7 cellular contexts compared by ENCODE assay signal in the genomic region with DNA sequence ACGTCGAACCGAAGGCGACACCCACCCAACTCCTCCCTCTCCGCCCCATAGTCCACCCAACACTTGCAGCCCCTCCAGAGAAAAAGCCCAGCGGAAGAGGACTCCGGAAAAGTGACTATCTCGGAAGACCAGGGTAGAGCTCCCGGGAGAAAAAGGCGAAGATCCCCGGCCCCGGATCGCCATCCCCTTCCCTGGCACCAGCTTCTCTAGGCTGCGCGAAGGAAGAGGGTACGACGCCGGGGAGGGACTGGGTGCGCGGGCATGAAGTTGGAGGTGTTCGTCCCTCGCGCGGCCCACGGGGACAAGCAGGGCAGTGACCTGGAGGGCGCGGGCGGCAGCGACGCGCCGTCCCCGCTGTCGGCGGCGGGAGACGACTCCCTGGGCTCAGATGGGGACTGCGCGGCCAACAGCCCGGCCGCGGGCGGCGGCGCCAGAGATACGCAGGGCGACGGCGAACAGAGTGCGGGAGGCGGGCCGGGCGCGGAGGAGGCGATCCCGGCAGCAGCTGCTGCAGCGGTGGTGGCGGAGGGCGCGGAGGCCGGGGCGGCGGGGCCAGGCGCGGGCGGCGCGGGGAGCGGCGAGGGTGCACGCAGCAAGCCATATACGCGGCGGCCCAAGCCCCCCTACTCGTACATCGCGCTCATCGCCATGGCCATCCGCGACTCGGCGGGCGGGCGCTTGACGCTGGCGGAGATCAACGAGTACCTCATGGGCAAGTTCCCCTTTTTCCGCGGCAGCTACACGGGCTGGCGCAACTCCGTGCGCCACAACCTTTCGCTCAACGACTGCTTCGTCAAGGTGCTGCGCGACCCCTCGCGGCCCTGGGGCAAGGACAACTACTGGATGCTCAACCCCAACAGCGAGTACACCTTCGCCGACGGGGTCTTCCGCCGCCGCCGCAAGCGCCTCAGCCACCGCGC. TPM values are rescaled to one million over a fixed set of nuclear protein-coding genes. Genes with fewer than 3 reads are reported as not detected.
DNase-seq lines count a peak whose midpoint lies in the region; ATAC-seq and TF ChIP-seq lines count a peak whose summit lies in the region.

No MANE protein-coding gene starts in this region.

- no peak overlapping the region for H2AFZ ChIP-seq in H9 (ENCODE audit: low read length)

- H3K27ac ChIP-seq in H9 (ENCODE audit: insufficient read length, low read depth, low read length) (no peak overlapping the region), Peyer's patch (peak overlapping the region in 2 of 4 donors; percentile 17 to 35), prostate gland (peak overlapping the region; percentile 83 to 90)

- no peak overlapping the region for H3K14ac ChIP-seq in H9 (ENCODE audit: insufficient read depth, low read length)

- H3K18ac ChIP-seq in H9 (ENCODE audit: insufficient read length, low read depth, low read length): no peak overlapping the region

- no peak overlapping the region for H2BK20ac ChIP-seq in H9 (ENCODE audit: low read depth, low read length, poor library complexity, severe bottlenecking)

- H3K4me1 ChIP-seq in H9 (ENCODE audit: insufficient read depth, low read length): no peaks in the 10 kb centered on the region
- peaks cover 0 to 27% (median 6%) of the 10 kb centered on the region in 4 donors for H3K4me1 ChIP-seq in Peyer's patch
- H3K4me1 ChIP-seq in prostate gland (replicated peaks): no peaks in the 10 kb centered on the region

- H3K36me3 Mint-ChIP-seq in H9 (ENCODE audit: insufficient read depth in 1 of 3, low read depth in 3 of 3): no peaks in the 10 kb centered on the region

- no peak overlapping the region for H3T11ph ChIP-seq in H9 (ENCODE audit: low read length)

- no peaks in the 10 kb centered on the region for H3K79me1 ChIP-seq in H9 (ENCODE audit: insufficient read depth, low read depth, low read length, poor library complexity, severe bottlenecking)

- TF ChIP-seq POLR2A in Peyer's patch (IDR thresholded peaks at IDR 0.05): no peak
- TF ChIP-seq POLR2A in prostate gland (IDR thresholded peaks at IDR 0.05): no peak

- H3K4me3 Mint-ChIP-seq in H9: peak overlapping the region; percentile 56 to 80

- no peak overlapping the region for H2BK5ac ChIP-seq in H9 (ENCODE audit: insufficient read length, low read length)

- H3K56ac ChIP-seq in H9 (ENCODE audit: insufficient read length, low read depth, low read length): no peak overlapping the region

- WGBS in H9 (ENCODE audit: extremely low coverage, insufficient read length, low lambda C conversion rate): no CpG with 5 or more reads among the region's 111 CpGs
- WGBS in prostate gland: under 1% methylated on average over 75 of the region's 111 CpGs

- H2BK120ac ChIP-seq in H9 (ENCODE audit: low read depth, low read length, poor library complexity, severe bottlenecking): no peak overlapping the region

- H3K23me2 ChIP-seq in H9 (ENCODE audit: insufficient read length, low read depth, low read length, poor library complexity, severe bottlenecking): peaks cover 9% of the 10 kb centered on the region

- H2BK15ac ChIP-seq in H9 (ENCODE audit: low read depth, low read length): no peak overlapping the region

- no peak for ATAC-seq in HG03378 (IDR thresholded peaks at IDR 0.05; ENCODE audit: unreplicated experiment)
- no peak for ATAC-seq in HG03460 (IDR thresholded peaks at IDR 0.05; ENCODE audit: unreplicated experiment)

- H3K9me3 ChIP-seq in H9 (ENCODE audit: control insufficient read depth, low read depth, low read length) (no peaks in the 10 kb centered on the region), Peyer's patch (no peaks in the 10 kb centered on the region), prostate gland (no peaks in the 10 kb centered on the region)

- H3K79me2 ChIP-seq in H9 (ENCODE audit: insufficient read depth, low read length): no peaks in the 10 kb centered on the region

- no peak overlapping the region for H3K23ac ChIP-seq in H9 (ENCODE audit: insufficient read length, low read depth, low read length)

- H3K4me3 ChIP-seq in Peyer's patch (peak overlapping the region; percentile 12 to 58 (median 36)), prostate gland (peak overlapping the region; percentile 50 to 56)

- H2BK12ac ChIP-seq in H9 (ENCODE audit: insufficient read length, low read depth, low read length): no peak overlapping the region

- H3K9me3 Mint-ChIP-seq in H9: peaks cover under 1 to 8% of the 10 kb centered on the region in 2 experiments; a peak in 4 of 5 replicates

- H3K27me3 Mint-ChIP-seq in H9 (ENCODE audit: low read depth): peaks cover 91% of the 10 kb centered on the region

- DNase-seq in H9 (peak; percentile 67), Peyer's patch (no peak), fibroblast of gingiva (ENCODE audit: low read depth) (peak; percentile 24), prostate gland (ENCODE audit: low spot score) (peak; percentile 49), H4 (ENCODE audit: low spot score) (no peak)

- H3K36me3 ChIP-seq in Peyer's patch (no peaks in the 10 kb centered on the region), prostate gland (no peaks in the 10 kb centered on the region)

- H4K5ac ChIP-seq in H9 (ENCODE audit: insufficient read length, low read depth, low read length): no peak overlapping the region

- no peak overlapping the region for H4K91ac ChIP-seq in H9 (ENCODE audit: insufficient read length, low read depth, low read length)

- H2AK5ac ChIP-seq in H9 (ENCODE audit: insufficient read length, low read length): no peak overlapping the region

- H3K4me2 ChIP-seq in H9 (ENCODE audit: insufficient read depth, insufficient read length, low read length): peak overlapping the region; percentile 59

- H3K4me1 Mint-ChIP-seq in H9: peaks cover 21 to 27% of the 10 kb centered on the region in 2 experiments

- H4K20me1 ChIP-seq in H9 (ENCODE audit: control insufficient read depth, insufficient read depth, insufficient read length): no peaks in the 10 kb centered on the region

- H3K27me3 ChIP-seq in H9 (ENCODE audit: insufficient read depth, low read length): peaks cover 64% of the 10 kb centered on the region
- H3K27me3 ChIP-seq in Peyer's patch: peaks cover 0 to 25% of the 10 kb centered on the region in 2 donors
- no peaks in the 10 kb centered on the region for H3K27me3 ChIP-seq in prostate gland (replicated peaks; ENCODE audit: insufficient read depth)

- H3K4ac ChIP-seq in H9 (ENCODE audit: low read depth, low read length): no peak overlapping the region

- H3K9ac ChIP-seq in H9 (ENCODE audit: extremely low read depth, insufficient read length, low read length): no peak overlapping the region

- intact Hi-C loops in prostate gland (cut with DNase I): loop anchor here (5.0 kb wide), 2 partner anchors 70 to 400 kb away; no protein-coding TSS in a partner anchor

- no peak overlapping the region for H4K8ac ChIP-seq in H9 (replicated peaks; ENCODE audit: insufficient read length, low read depth, low read length)

- TF ChIP-seq CTCF in H9 (conservative IDR thresholded peaks at IDR 0.05): no peak
- TF ChIP-seq CTCF in Peyer's patch (IDR thresholded peaks at IDR 0.05): no peak
- no peak for TF ChIP-seq CTCF in prostate gland (IDR thresholded peaks at IDR 0.05)

- H3K27ac Mint-ChIP-seq in H9: no peak overlapping the region

RNA-seq across cellular contexts. Expression of a gene that starts 0.8 kb away (rescaled TPM):
- total RNA-seq in H9 (2021) (0.15 TPM in 1 of 2 replicates, not detected in the other), Peyer's patch (not detected), prostate gland (10 to 100 TPM; 20.3 to 38.6 TPM)
- total RNA-seq in H4 (2014; rRNA removed; shearing (Covaris generic)): 0.52 and 0.90 TPM in 2 replicates

Comparison
In these comparisons a context has a peak if more than half of its experiments do, and no peak if none do; other contexts are left out.
1. DNase-seq: peak in H9 (single experiment), fibroblast of gingiva (single experiment) and prostate gland (single experiment); none in Peyer's patch (0 of 3) and H4 (single experiment).
2. RNA of a gene that starts 0.8 kb away (total RNA-seq): 20.3 to 38.6 TPM in prostate gland; 0.52 to 0.90 TPM in H4, 0.15 TPM in H9 and not detected in Peyer's patch; every median in the first group is over 10 times any median in the second.